In the genomic region with DNA sequence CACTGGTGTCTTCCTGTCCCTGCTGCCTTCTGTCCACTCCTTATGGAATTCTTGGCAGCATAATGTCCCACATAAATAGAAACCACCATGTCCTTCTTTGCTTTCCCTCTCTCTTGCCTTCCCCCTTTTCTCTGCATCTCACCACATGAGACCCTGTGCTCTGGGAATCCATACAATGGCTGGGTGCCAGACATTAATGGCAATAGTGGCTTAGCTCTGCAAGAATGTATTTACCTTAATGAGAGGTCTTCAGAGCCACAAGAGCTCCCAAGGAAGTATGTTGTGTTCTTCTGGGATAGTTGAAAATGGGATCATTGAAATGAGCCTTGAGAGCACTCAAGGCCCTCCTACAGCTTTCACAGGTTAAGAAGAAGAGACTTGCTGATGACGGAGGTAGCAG, we compare ENCODE assay signal across 2 cellular contexts.
TF ChIP-seq lines count a peak whose summit lies in the region.

No MANE protein-coding gene starts in this region.

TF ChIP-seq in IMR-90, 13 proteins besides CTCF, POLR2A, EP300 and RAD21:
- no peak for TF ChIP-seq MAZ (IDR thresholded peaks at IDR 0.05; ENCODE audit: borderline replicate concordance, low read depth, low read length)
- TF ChIP-seq, protein P1, sequence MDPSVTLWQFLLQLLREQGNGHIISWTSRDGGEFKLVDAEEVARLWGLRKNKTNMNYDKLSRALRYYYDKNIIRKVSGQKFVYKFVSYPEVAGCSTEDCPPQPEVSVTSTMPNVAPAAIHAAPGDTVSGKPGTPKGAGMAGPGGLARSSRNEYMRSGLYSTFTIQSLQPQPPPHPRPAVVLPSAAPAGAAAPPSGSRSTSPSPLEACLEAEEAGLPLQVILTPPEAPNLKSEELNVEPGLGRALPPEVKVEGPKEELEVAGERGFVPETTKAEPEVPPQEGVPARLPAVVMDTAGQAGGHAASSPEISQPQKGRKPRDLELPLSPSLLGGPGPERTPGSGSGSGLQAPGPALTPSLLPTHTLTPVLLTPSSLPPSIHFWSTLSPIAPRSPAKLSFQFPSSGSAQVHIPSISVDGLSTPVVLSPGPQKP (IDR thresholded peaks at IDR 0.05; ENCODE audit: borderline replicate concordance, low read depth, low read length) = no peak
- no peak for TF ChIP-seq MXI1 (IDR thresholded peaks at IDR 0.05; ENCODE audit: borderline replicate concordance, low read depth, low read length)
- no peak for TF ChIP-seq CEBPB (IDR thresholded peaks at IDR 0.05; ENCODE audit: low read depth, low read length)
- TF ChIP-seq NFE2L2 (IDR thresholded peaks at IDR 0.05; ENCODE audit: low read depth, low read length) = no peak
- no peak for TF ChIP-seq MAFK (IDR thresholded peaks at IDR 0.05; ENCODE audit: low read depth, low read length)
- no peak for TF ChIP-seq BHLHE40 (IDR thresholded peaks at IDR 0.05; ENCODE audit: low read depth, low read length)
- no peak for TF ChIP-seq CHD1 (IDR thresholded peaks at IDR 0.05; ENCODE audit: low read depth, low read length)
- TF ChIP-seq, protein P2, sequence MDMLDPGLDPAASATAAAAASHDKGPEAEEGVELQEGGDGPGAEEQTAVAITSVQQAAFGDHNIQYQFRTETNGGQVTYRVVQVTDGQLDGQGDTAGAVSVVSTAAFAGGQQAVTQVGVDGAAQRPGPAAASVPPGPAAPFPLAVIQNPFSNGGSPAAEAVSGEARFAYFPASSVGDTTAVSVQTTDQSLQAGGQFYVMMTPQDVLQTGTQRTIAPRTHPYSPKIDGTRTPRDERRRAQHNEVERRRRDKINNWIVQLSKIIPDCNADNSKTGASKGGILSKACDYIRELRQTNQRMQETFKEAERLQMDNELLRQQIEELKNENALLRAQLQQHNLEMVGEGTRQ (IDR thresholded peaks at IDR 0.05; ENCODE audit: low read depth, low read length) = no peak
- TF ChIP-seq RFX5 (IDR thresholded peaks at IDR 0.05; ENCODE audit: low read depth, low read length) = no peak
- TF ChIP-seq SMC3 (IDR thresholded peaks at IDR 0.05; ENCODE audit: low read depth, low read length) = no peak
- TF ChIP-seq FOS (IDR thresholded peaks at IDR 0.05; ENCODE audit: low read depth, low read length) = no peak
- no peak for TF ChIP-seq RCOR1 (IDR thresholded peaks at IDR 0.05; ENCODE audit: insufficient replicate concordance, low read length)

TF ChIP-seq in H1, 55 proteins besides CTCF, POLR2A, EP300 and RAD21:
- TF ChIP-seq TCF12 (IDR thresholded peaks at IDR 0.05; ENCODE audit: low read depth, low read length) (no peak), GABPA (IDR thresholded peaks at IDR 0.05; ENCODE audit: borderline replicate concordance, insufficient read depth, low read length) (no peak), NANOG (IDR thresholded peaks at IDR 0.05; ENCODE audit: insufficient read depth, low read depth, low read length, poor library complexity, severe bottlenecking) (no peak), RBBP5 (IDR thresholded peaks at IDR 0.05; ENCODE audit: borderline replicate concordance, low read depth, low read length) (no peak), BACH1 (IDR thresholded peaks at IDR 0.05; ENCODE audit: low read length) (no peak), ZNF274 (IDR thresholded peaks at IDR 0.05; ENCODE audit: borderline replicate concordance, extremely low read depth, low read length) (no peak), KDM4A (IDR thresholded peaks at IDR 0.05; ENCODE audit: low read depth, low read length, severe bottlenecking) (no peak), SUZ12 (IDR thresholded peaks at IDR 0.05; ENCODE audit: low read length) (no peak)
